Comparison of ENCODE assay signal across 9 cellular contexts in the genomic region with DNA sequence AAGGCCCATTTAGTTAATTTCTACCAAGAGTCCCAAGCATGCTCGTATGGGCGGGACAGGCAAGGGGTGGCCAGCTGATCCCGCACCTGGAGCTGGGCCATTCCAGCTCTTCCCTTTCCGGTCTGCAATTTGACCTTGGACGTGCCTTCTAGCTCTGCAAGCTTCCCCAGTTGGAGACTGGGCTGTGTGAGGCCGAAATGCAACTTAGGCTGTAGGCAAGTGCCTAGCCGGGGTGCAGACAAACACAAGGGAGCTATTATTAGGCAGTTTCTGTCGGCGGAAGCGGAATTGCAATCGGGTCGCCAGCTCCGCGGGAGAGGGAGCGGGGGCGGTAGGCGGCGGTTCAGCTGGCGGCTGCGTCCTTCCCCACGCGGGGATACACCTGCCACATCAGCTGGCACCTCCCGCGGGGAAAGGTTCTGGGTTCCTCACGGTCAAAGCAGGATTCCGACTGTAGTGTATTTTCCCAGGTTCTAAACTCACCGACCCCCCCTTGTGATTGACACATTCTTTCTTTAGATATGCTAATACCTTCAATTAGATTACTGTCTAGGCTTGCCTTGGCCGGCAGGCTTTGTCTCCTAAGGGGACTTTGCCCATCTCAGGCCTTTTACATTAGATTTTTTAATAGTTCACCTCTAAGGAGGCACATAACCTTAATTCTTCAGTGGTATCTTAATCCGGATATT. TPM values are rescaled to one million over a fixed set of nuclear protein-coding genes. Genes with fewer than 3 reads are reported as not detected.
A peak's percentile ranks its signal among the peaks of the same experiment; 100 is the strongest.
DNase-seq lines count a peak whose midpoint lies in the region; ATAC-seq and TF ChIP-seq lines count a peak whose summit lies in the region.
"Had no signal": no experiment of that assay in that cellular context is flagged by ENCODE, and none has a peak within 500 bp of the region (broad histone marks: within the 10 kb centered on the region; RNA-seq: fewer than 3 reads in every experiment).

No MANE protein-coding gene starts in this region.

- intact Hi-C loops in left ventricle myocardium superior (cut with micrococcal nuclease), result no loop called here
- intact Hi-C loops in posterior cingulate gyrus (cut with DNase I), result no loop called here

- peak overlapping the region; percentile 25; the same call in 1 of the 2 replicates for H3K4me3 ChIP-seq in GM12864 (ENCODE audit: low read depth, low read length)

- no peak overlapping the region for H3K27ac Mint-ChIP-seq in T-helper 17 cell

- DNase-seq in GM12864 (ENCODE audit: low read depth) (no peak), T-helper 17 cell (no peak), left ventricle myocardium superior (peak; percentile 49), posterior cingulate gyrus (peak in 9 of 10 donors; percentile 35 to 89 (median 44)), HK-2 (ENCODE audit: unreplicated experiment) (no peak)
- no peak for DNase-seq in activated CD4-positive, alpha-beta T cell treated with anti-CD3 and anti-CD28 coated beads for 4 hours
- DNase-seq: NCI-H1694 had no signal

- peaks cover 74% of the 10 kb centered on the region for H3K27me3 Mint-ChIP-seq in T-helper 17 cell

- H3K36me3 Mint-ChIP-seq in T-helper 17 cell (ENCODE audit: low read depth), result no peaks in the 10 kb centered on the region

- peak overlapping the region; percentile 8 for H3K4me3 Mint-ChIP-seq in T-helper 17 cell

- H3K9me3 ChIP-seq in T-helper 17 cell (ENCODE audit: control insufficient read depth, low read length, poor library complexity, severe bottlenecking), result no peaks in the 10 kb centered on the region

- peaks cover 6% of the 10 kb centered on the region for H3K4me1 Mint-ChIP-seq in T-helper 17 cell

- ATAC-seq in T-helper 17 cell, result no peak
- ATAC-seq in left ventricle myocardium superior, result peak; percentile 61
- ATAC-seq in GM21825 (IDR thresholded peaks at IDR 0.05; ENCODE audit: unreplicated experiment), result no peak
- ATAC-seq in GM19467 (IDR thresholded peaks at IDR 0.05; ENCODE audit: unreplicated experiment), result no peak

- TF ChIP-seq CTCF in GM12864 (IDR thresholded peaks at IDR 0.05; ENCODE audit: low read depth, low read length, missing control alignments), result no peak

RNA-seq across cellular contexts. Expression of gene ZNF532, which starts 17.1 kb away (rescaled TPM):
- total RNA-seq in T-helper 17 cell, result 10 to 100 TPM; 12.9 to 17.7 TPM
- 64.2 TPM for total RNA-seq in left ventricle myocardium superior

Comparison
In these comparisons a context has a peak if more than half of its experiments do, and no peak if none do; other contexts are left out.
1. DNase-seq: peak in left ventricle myocardium superior (single experiment) and posterior cingulate gyrus (9 of 10); none in GM12864 (single experiment), T-helper 17 cell (0 of 3), activated CD4-positive, alpha-beta T cell treated with anti-CD3 and anti-CD28 coated beads for 4 hours (0 of 2) and HK-2 (single experiment).